9 cellular contexts compared by ENCODE assay signal in genomic region chr10:88880287-88881094, GRCh38. TPM values are rescaled to one million over a fixed set of nuclear protein-coding genes. Genes with fewer than 3 reads are reported as not detected.
DNase-seq lines count a peak whose midpoint lies in the region; ATAC-seq and TF ChIP-seq lines count a peak whose summit lies in the region.
"Had no signal": no experiment of that assay in that cellular context is flagged by ENCODE, and none has a peak within 500 bp of the region (broad histone marks: within the 10 kb centered on the region; RNA-seq: fewer than 3 reads in every experiment).

No MANE protein-coding gene starts in this region.

- ATAC-seq in GM18517 (IDR thresholded peaks at IDR 0.05; ENCODE audit: unreplicated experiment) (peak; percentile 72), HG03025 (IDR thresholded peaks at IDR 0.05; ENCODE audit: low FRiP score, unreplicated experiment) (peak; percentile 68), left lung (peak; percentile 95)

- 0 out of 2 replicates have a peak, but pooled peaks have one; percentile 26 for TF ChIP-seq CTCF in AG04450 (IDR thresholded peaks at IDR 0.05; ENCODE audit: low read depth, low read length)
- TF ChIP-seq CTCF in coronary artery (IDR thresholded peaks at IDR 0.05), result no peak
- no peak for TF ChIP-seq CTCF in left lung (IDR thresholded peaks at IDR 0.05)

- CTCF ChIA-PET in AG04450 (lab: Charles Lee), result interaction anchor here (0.8 to 7.2 kb wide), 5 partner anchors 44 to 315 kb away, joined by 3 to 44 read pairs (median 8); no protein-coding TSS in a partner anchor

- H3K4me1 ChIP-seq in left lung, result peaks cover 11 to 44% of the 10 kb centered on the region in 2 donors

- intact Hi-C loops in left lung (cut with DNase I), result no loop called here

- H3K4me3 ChIP-seq in AG04450 (ENCODE audit: low read depth, low read length) (peak overlapping the region; percentile 85), coronary artery (peak overlapping the region; percentile 95), left lung (peak overlapping the region; percentile 60 to 62)

- DNase-seq in AG04450 (ENCODE audit: low read depth, low spot score), result no peak
- DNase-seq in NCI-H345 treated with DMSO at 0.1 percent for 48 hours (lab: John Stamatoyannopoulos, UW; ENCODE audit: unreplicated experiment), result peak; percentile 54
- peak; percentile 83 for DNase-seq in activated CD4-positive, alpha-beta T cell treated with anti-CD3 and anti-CD28 coated beads for 48 hours
- DNase-seq in coronary artery (ENCODE audit: low spot score), result peak; percentile 86
- peak; percentile 87 to 97 for DNase-seq in left lung
- DNase-seq in stimulated activated CD4-positive, alpha-beta T cell treated with anti-CD3 and anti-CD28 coated beads, Interleukin-2, amount 100 ng/mL, for 4 hours (ENCODE audit: low read depth), result peak; percentile 35

- no peaks in the 10 kb centered on the region for H3K36me3 ChIP-seq in left lung

- H3K9me3 ChIP-seq in AG04450 (ENCODE audit: control insufficient read depth, insufficient read depth, low read length), result no peaks in the 10 kb centered on the region
- no peaks in the 10 kb centered on the region for H3K9me3 ChIP-seq in left lung

- POLR2A ChIA-PET in AG04450 (lab: Yijun Ruan, JAX), result interaction anchor here (0.8 to 2.3 kb wide), 6 partner anchors 10 to 110 kb away, joined by 3 to 11 read pairs (median 6); partner anchors contain the start of gene FAS

- H3K27me3 ChIP-seq in AG04450 (ENCODE audit: control insufficient read depth, insufficient read depth, low read length) (no peaks in the 10 kb centered on the region), left lung (no peaks in the 10 kb centered on the region)

- H3K27ac ChIP-seq in AG04450 (ENCODE audit: low read depth, low read length) (peak overlapping the region; percentile 88), coronary artery (peak overlapping the region; percentile 75 to 90), left lung (peak overlapping the region; percentile 93 to 94)

RNA-seq across cellular contexts. Expression of gene STAMBPL1, which starts 0.4 kb away (rescaled TPM):
- polyA plus RNA-seq in AG04450 (2011; rRNA removed), result 41.6 and 50.3 TPM in 2 replicates
- 24.6 and 35.3 TPM in 2 replicates for polyA minus RNA-seq in AG04450 (2011; rRNA and poly(A)+ RNA removed)
- total RNA-seq in left lung, result 10 to 100 TPM in 1 of 2 donors, 1 to 10 TPM in 1; 9.9 to 11.4 TPM

RNA-seq across cellular contexts. Expression of gene ANKRD22, which starts 28.8 kb away (rescaled TPM):
- 0.05 TPM in 1 of 2 replicates, not detected in the other for polyA plus RNA-seq in AG04450 (2011; rRNA removed)
- polyA minus RNA-seq in AG04450 (2011; rRNA and poly(A)+ RNA removed), result not detected in 2 replicates
- total RNA-seq in left lung, result 1 to 10 TPM; 5.1 to 8.9 TPM
- total RNA-seq: T-helper 2 cell treated with Interferon-gamma antibody and Interleukin-4, amounts not matched to agents 100 ng/mL and 5 ng/mL, for 36 hours had no signal
